15 cellular contexts compared by ENCODE assay signal in genomic region chr2:45793998-45794720, GRCh38.
DNase-seq lines count a peak whose midpoint lies in the region; ATAC-seq and TF ChIP-seq lines count a peak whose summit lies in the region.
"Had no signal": no experiment of that assay in that cellular context is flagged by ENCODE, and none has a peak within 500 bp of the region (broad histone marks: within the 10 kb centered on the region; RNA-seq: fewer than 3 reads in every experiment).

No MANE protein-coding gene starts in this region.

- intact Hi-C loops in left ventricle myocardium superior (cut with micrococcal nuclease): no loop called here

- no peak overlapping the region for H3K9ac ChIP-seq in MM.1S (ENCODE audit: low read length)

- TF ChIP-seq CTCF in WERI-Rb-1 (IDR thresholded peaks at IDR 0.05; ENCODE audit: low read depth, low read length): no peak
- TF ChIP-seq CTCF in upper lobe of left lung (IDR thresholded peaks at IDR 0.05): no peak
- TF ChIP-seq CTCF in MM.1S (IDR thresholded peaks at IDR 0.05; ENCODE audit: low read length): no peak

- peak overlapping the region; percentile 51 for H3K27ac ChIP-seq in WERI-Rb-1
- H3K27ac ChIP-seq in upper lobe of left lung: peak overlapping the region; percentile 14 to 47 (median 30)
- H3K27ac ChIP-seq in MM.1S (ENCODE audit: low read length): no peak overlapping the region
- H3K27ac ChIP-seq: cardiac muscle cell, skin epidermis had no signal

- H3K79me2 ChIP-seq in MM.1S (ENCODE audit: low read length): no peaks in the 10 kb centered on the region

- DNase-seq in NCI-H748 (lab: John Stamatoyannopoulos, UW; ENCODE audit: unreplicated experiment) (peak; percentile 4), NCI-H748 treated with DMSO at 0.1 percent for 48 hours (lab: John Stamatoyannopoulos, UW) (no peak), WERI-Rb-1 (no peak), left ventricle myocardium superior (no peak), upper lobe of left lung (no peak), MM.1S (no peak), middle frontal gyrus (ENCODE audit: extremely low spot score, low spot score) (no peak)
- DNase-seq: ACHN; activated CD4-positive, alpha-beta T cell treated with anti-CD3 and anti-CD28 coated beads, Interleukin-2, amount 10 ng/mL, durations not matched to agents 24 days and 14 days; midbrain; SIG-M5; stimulated activated naive B cell treated with anti-CD40 and anti-IgM and Interleukin-4, amounts not matched to agents 10 μg/mL and 1 μg/mL and 100 μg/mL, for 72 hours had no signal

- H3K4me3 ChIP-seq in WERI-Rb-1 (ENCODE audit: low read depth, low read length) (no peak overlapping the region), upper lobe of left lung (no peak overlapping the region), MM.1S (ENCODE audit: low read length) (no peak overlapping the region)
- H3K4me3 ChIP-seq: cardiac muscle cell, skin epidermis had no signal

- H3K27me3 ChIP-seq in WERI-Rb-1 (ENCODE audit: insufficient read depth, low read depth, severe bottlenecking) (no peaks in the 10 kb centered on the region), upper lobe of left lung (no peaks in the 10 kb centered on the region), MM.1S (replicated peaks; ENCODE audit: insufficient read depth, low read length) (no peaks in the 10 kb centered on the region)
- H3K27me3 ChIP-seq: cardiac muscle cell had no signal

- peak; percentile 45 for ATAC-seq in left ventricle myocardium superior
- peak in 1 of 2 donors; percentile 61 for ATAC-seq in upper lobe of left lung (ENCODE audit: low FRiP score in 2 of 2)
- ATAC-seq in HG03097 (IDR thresholded peaks at IDR 0.05; ENCODE audit: low FRiP score, unreplicated experiment): no peak
- ATAC-seq: stimulated activated naive B cell treated with anti-CD40 and anti-IgM and Interleukin-4, amounts not matched to agents 10 μg/mL and 1 μg/mL and 100 μg/mL, for 72 hours had no signal

- TF ChIP-seq EP300 in upper lobe of left lung (IDR thresholded peaks at IDR 0.05): no peak

- H4K20me1 ChIP-seq in MM.1S (ENCODE audit: insufficient read depth, low read length): no peaks in the 10 kb centered on the region

- H3F3A ChIP-seq in MM.1S (ENCODE audit: insufficient read depth, low read length): no peaks in the 10 kb centered on the region

- no peak for TF ChIP-seq POLR2A in upper lobe of left lung (IDR thresholded peaks at IDR 0.05)

- H3K9me2 ChIP-seq in MM.1S (replicated peaks; ENCODE audit: insufficient read depth, low read length): no peaks in the 10 kb centered on the region

- peaks cover 15 to 55% (median 40%) of the 10 kb centered on the region in 4 donors for H3K4me1 ChIP-seq in upper lobe of left lung
- no peaks in the 10 kb centered on the region for H3K4me1 ChIP-seq in MM.1S (ENCODE audit: low read length)

- H3K36me3 ChIP-seq in WERI-Rb-1: no peaks in the 10 kb centered on the region
- H3K36me3 ChIP-seq in upper lobe of left lung: no peaks in the 10 kb centered on the region
- no peaks in the 10 kb centered on the region for H3K36me3 ChIP-seq in MM.1S (replicated peaks; ENCODE audit: insufficient read depth, low read length)
- H3K36me3 ChIP-seq: cardiac muscle cell had no signal

- H3K4me2 ChIP-seq in MM.1S (ENCODE audit: low read depth, low read length): no peak overlapping the region

- H2AFZ ChIP-seq in MM.1S (ENCODE audit: low read length): no peak overlapping the region

- 54 to 57% methylated on average over 19 to 20 of the region's 20 CpGs for WGBS in upper lobe of left lung, 2 donors

- H3K9me3 ChIP-seq in WERI-Rb-1 (ENCODE audit: severe bottlenecking) (no peaks in the 10 kb centered on the region), upper lobe of left lung (no peaks in the 10 kb centered on the region), MM.1S (replicated peaks; ENCODE audit: insufficient read depth, low read length) (no peaks in the 10 kb centered on the region)
